ENCODE assay signal across 17 cellular contexts in the genomic region with DNA sequence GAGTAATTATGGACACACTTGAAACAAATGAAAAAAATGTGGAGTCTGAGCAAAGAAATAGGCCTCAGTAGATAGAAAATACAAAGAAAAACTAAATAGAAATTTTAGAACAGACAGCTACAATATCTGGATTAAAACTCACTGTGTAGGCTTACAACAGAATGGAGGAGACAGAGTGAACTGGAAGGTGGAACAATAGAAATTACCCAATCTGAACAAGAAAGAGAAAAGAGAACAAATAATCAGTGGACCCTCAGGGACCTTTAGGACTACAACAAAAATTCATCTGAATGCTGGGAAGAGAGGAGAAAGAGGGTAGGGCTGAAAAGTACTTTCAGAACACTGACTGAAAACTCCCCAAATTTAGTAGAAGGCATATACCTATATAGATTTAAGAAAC.
DNase-seq lines count a peak whose midpoint lies in the region; FAIRE-seq and TF ChIP-seq lines count a peak whose summit lies in the region.
"Had no signal": no experiment of that assay in that cellular context is flagged by ENCODE, and none has a peak within 500 bp of the region (broad histone marks: within the 10 kb centered on the region; RNA-seq: fewer than 3 reads in every experiment).

No MANE protein-coding gene starts in this region.

- peak; percentile 20 for FAIRE-seq in H54 (lab: Jason Lieb, UNC)
- FAIRE-seq: A204.1, GM19239 had no signal

- no peaks in the 10 kb centered on the region for H3K9me3 ChIP-seq in OCI-LY1 (ENCODE audit: low read length)
- no peaks in the 10 kb centered on the region for H3K9me3 ChIP-seq in neural cell (ENCODE audit: low read length)
- H3K9me3 ChIP-seq in suprapubic skin: no peaks in the 10 kb centered on the region
- H3K9me3 ChIP-seq: BE2C, Caco-2 had no signal

- peak overlapping the region in 2 of 5 experiments; percentile 6 to 33 for H3K4me3 Mint-ChIP-seq in brain
- H3K4me3 Mint-ChIP-seq: CD8-positive, alpha-beta T cell; IgD-negative memory B cell had no signal

- DNase-seq in H54 (ENCODE audit: insufficient read length, low spot score) (no peak), midbrain (lab: John Stamatoyannopoulos, UW) (no peak), suprapubic skin (ENCODE audit: low spot score in 2 of 2) (no peak), GM19240 (ENCODE audit: insufficient read length, low spot score) (no peak), foreskin fibroblast (no peak)
- DNase-seq: BE2C; Caco-2; CD8-positive, alpha-beta T cell; DND-41; GDM1 had no signal

- TF ChIP-seq CTCF in OCI-LY1 (IDR thresholded peaks at IDR 0.05; ENCODE audit: low read length) (no peak), brain (conservative IDR thresholded peaks at IDR 0.05) (no peak), neural cell (IDR thresholded peaks at IDR 0.05; ENCODE audit: poor library complexity, severe bottlenecking) (no peak), suprapubic skin (IDR thresholded peaks at IDR 0.05) (no peak), foreskin fibroblast (IDR thresholded peaks at IDR 0.05; ENCODE audit: low read depth, low read length) (no peak)

- H3K9me2 ChIP-seq in OCI-LY1 (ENCODE audit: low read depth, low read length) (no peaks in the 10 kb centered on the region), neural cell (ENCODE audit: insufficient read depth, low read length) (no peaks in the 10 kb centered on the region)

- H3K4me3 ChIP-seq in OCI-LY1 (ENCODE audit: low read depth, low read length, poor library complexity, severe bottlenecking): no peak overlapping the region
- H3K4me3 ChIP-seq in neural cell (ENCODE audit: low read length): peak overlapping the region; percentile 1
- H3K4me3 ChIP-seq in suprapubic skin: no peak overlapping the region
- H3K4me3 ChIP-seq in foreskin fibroblast (ENCODE audit: low read depth in 1 of 2, low read length in 2 of 2): no peak overlapping the region

- H3K4me2 ChIP-seq in OCI-LY1 (ENCODE audit: low read length) (no peak overlapping the region), neural cell (ENCODE audit: low read length) (peak overlapping the region; percentile 7)

- H4K20me1 ChIP-seq in OCI-LY1 (ENCODE audit: insufficient read depth, low read length): no peaks in the 10 kb centered on the region
- H4K20me1 ChIP-seq in neural cell (ENCODE audit: insufficient read depth): no peaks in the 10 kb centered on the region

- H3K36me3 Mint-ChIP-seq in brain: peaks cover 41% of the 10 kb centered on the region

- H3K27me3 Mint-ChIP-seq in brain: no peaks in the 10 kb centered on the region
- H3K27me3 Mint-ChIP-seq: IgD-negative memory B cell had no signal

- peaks cover 40% of the 10 kb centered on the region for H3K4me1 ChIP-seq in OCI-LY1 (ENCODE audit: insufficient read depth, low read length, severe bottlenecking)
- H3K4me1 ChIP-seq in suprapubic skin: no peaks in the 10 kb centered on the region
- H3K4me1 ChIP-seq: BE2C, Caco-2 had no signal

- H3K36me3 ChIP-seq in OCI-LY1 (ENCODE audit: insufficient read depth, low read length) (0 out of 2 replicates have a peak, but pooled peaks cover 6% of the 10 kb centered on the region), neural cell (ENCODE audit: insufficient read depth, low read length) (no peaks in the 10 kb centered on the region), suprapubic skin (no peaks in the 10 kb centered on the region)
- H3K36me3 ChIP-seq: BE2C had no signal

- TF ChIP-seq POLR2A in H54 (IDR thresholded peaks at IDR 0.05; ENCODE audit: low read depth, low read length): no peak
- TF ChIP-seq POLR2A in suprapubic skin (IDR thresholded peaks at IDR 0.05): no peak

- H3K27ac Mint-ChIP-seq in brain: peak overlapping the region in 4 of 5 experiments; percentile 23 to 90 (median 71)
- H3K27ac Mint-ChIP-seq: CD8-positive, alpha-beta T cell had no signal

- TF ChIP-seq RAD21 in neural cell (conservative IDR thresholded peaks at IDR 0.05): no peak

- no peaks in the 10 kb centered on the region for H3F3A ChIP-seq in OCI-LY1 (ENCODE audit: insufficient read depth, low read length)
- no peaks in the 10 kb centered on the region for H3F3A ChIP-seq in neural cell (ENCODE audit: insufficient read depth, low read length, poor library complexity, severe bottlenecking)

- H3K27me3 ChIP-seq in OCI-LY1 (ENCODE audit: insufficient read depth, low read length) (no peaks in the 10 kb centered on the region), neural cell (ENCODE audit: insufficient read depth, low read depth, low read length) (no peaks in the 10 kb centered on the region), suprapubic skin (no peaks in the 10 kb centered on the region)
- H3K27me3 ChIP-seq: BE2C had no signal

- H3K79me2 ChIP-seq in OCI-LY1 (ENCODE audit: insufficient read depth, low read length): no peaks in the 10 kb centered on the region
- H3K79me2 ChIP-seq in neural cell (replicated peaks; ENCODE audit: insufficient read depth, low read length): peaks cover 49% of the 10 kb centered on the region

- peaks cover 3 to 20% (median 7%) of the 10 kb centered on the region in 5 experiments for H3K9me3 Mint-ChIP-seq in brain

- H2AFZ ChIP-seq in OCI-LY1 (ENCODE audit: low read length) (no peak overlapping the region), neural cell (ENCODE audit: low read depth, low read length) (no peak overlapping the region)

- peaks cover 40% of the 10 kb centered on the region for H3K4me1 Mint-ChIP-seq in brain

- peak overlapping the region; percentile 16 for H3K27ac ChIP-seq in OCI-LY1 (ENCODE audit: low read depth, low read length, poor library complexity, severe bottlenecking)
- no peak overlapping the region for H3K27ac ChIP-seq in neural cell (ENCODE audit: low read length)
- no peak overlapping the region for H3K27ac ChIP-seq in suprapubic skin
- H3K27ac ChIP-seq: C4-2B had no signal

- H3K9ac ChIP-seq in OCI-LY1 (ENCODE audit: low read length) (no peak overlapping the region), neural cell (ENCODE audit: low read length) (no peak overlapping the region)

- TF ChIP-seq EP300 in neural cell (conservative IDR thresholded peaks at IDR 0.05; ENCODE audit: poor library complexity, severe bottlenecking) (no peak), suprapubic skin (IDR thresholded peaks at IDR 0.05) (no peak)

TF ChIP-seq in neural cell, 6 proteins besides CTCF, POLR2A, EP300 and RAD21:
- no peak for TF ChIP-seq SMC3 (conservative IDR thresholded peaks at IDR 0.05; ENCODE audit: poor library complexity)
